In genomic region chr7:105013283-105013817, GRCh38 we compare ENCODE assay signal across 1 cellular context.
TF ChIP-seq lines count a peak whose summit lies in the region.

No MANE protein-coding gene starts in this region.

TF ChIP-seq in SK-N-SH treated with all-trans-retinoic acid at 6 μM for 48 hours, 23 proteins besides CTCF, POLR2A, EP300 and RAD21 (continued from another document):
- TF ChIP-seq PATZ1 (CRISPR knock-in tag; IDR thresholded peaks at IDR 0.05; ENCODE audit: borderline replicate concordance) (no peak), ZNF8 (CRISPR knock-in tag; IDR thresholded peaks at IDR 0.05) (peak; percentile 34; the same call in 1 of the 2 replicates), GLIS3 (CRISPR knock-in tag; IDR thresholded peaks at IDR 0.05) (peak; percentile 62), TOX (CRISPR knock-in tag; IDR thresholded peaks at IDR 0.05; ENCODE audit: borderline replicate concordance) (peak; percentile 57), PPARA (CRISPR knock-in tag; IDR thresholded peaks at IDR 0.05; ENCODE audit: borderline replicate concordance) (no peak), ZFP30 (CRISPR knock-in tag; IDR thresholded peaks at IDR 0.05) (0 out of 2 replicates have a peak, but pooled peaks have one; percentile 3), OSR1 (CRISPR knock-in tag; IDR thresholded peaks at IDR 0.05) (no peak)
